1 cellular context compared by ENCODE assay signal in genomic region chr16:11312718-11313492, GRCh38.
A peak's percentile ranks its signal among the peaks of the same experiment; 100 is the strongest.
TF ChIP-seq lines count a peak whose summit lies in the region.

No MANE protein-coding gene starts in this region.

TF ChIP-seq in H1, 55 proteins besides CTCF, POLR2A, EP300 and RAD21:
- TF ChIP-seq SP1 (IDR thresholded peaks at IDR 0.05; ENCODE audit: low read depth, low read length) (peak; percentile 60; the same call in 1 of the 2 replicates), ATF3 (IDR thresholded peaks at IDR 0.05; ENCODE audit: insufficient read depth, low read depth, low read length) (no peak), KDM5A (IDR thresholded peaks at IDR 0.05; ENCODE audit: low read length) (no peak), EGR1 (IDR thresholded peaks at IDR 0.05; ENCODE audit: borderline replicate concordance, low read depth, low read length) (no peak), NANOG (IDR thresholded peaks at IDR 0.05; ENCODE audit: insufficient read depth, low read depth, low read length, poor library complexity, severe bottlenecking) (no peak), CHD7 (IDR thresholded peaks at IDR 0.05; ENCODE audit: insufficient replicate concordance, low read length) (no peak), KDM1A (IDR thresholded peaks at IDR 0.05; ENCODE audit: borderline replicate concordance, low read length) (no peak), SAP30 (IDR thresholded peaks at IDR 0.05; ENCODE audit: insufficient read depth, insufficient replicate concordance, low read length) (no peak), MAX (IDR thresholded peaks at IDR 0.05) (peak; percentile 66), POLR2AphosphoS5 (IDR thresholded peaks at IDR 0.05; ENCODE audit: low read depth, low read length) (no peak), MAFK (IDR thresholded peaks at IDR 0.05; ENCODE audit: low read depth, low read length) (no peak), YY1 (IDR thresholded peaks at IDR 0.05; ENCODE audit: low read depth, low read length) (no peak), RBBP5 (IDR thresholded peaks at IDR 0.05; ENCODE audit: borderline replicate concordance, low read depth, low read length) (no peak), FOSL1 (IDR thresholded peaks at IDR 0.05; ENCODE audit: insufficient read depth, low read depth, low read length) (no peak), HDAC6 (IDR thresholded peaks at IDR 0.05; ENCODE audit: low read depth, low read length) (no peak), SIN3A (conservative IDR thresholded peaks at IDR 0.05 in 1 of 2, IDR thresholded peaks at IDR 0.05 in 1 of 2; ENCODE audit: low read depth in 1 of 2, low read length in 2 of 2) (no peak; a peak in 1 of 4 replicates), CBX5 (IDR thresholded peaks at IDR 0.05; ENCODE audit: low read depth, low read length) (no peak), SP4 (IDR thresholded peaks at IDR 0.05; ENCODE audit: low read length) (no peak), TEAD4 (IDR thresholded peaks at IDR 0.05; ENCODE audit: low read depth, low read length) (0 out of 2 replicates have a peak, but pooled peaks have one; percentile 21), CHD2 (IDR thresholded peaks at IDR 0.05; ENCODE audit: low read length) (no peak), RNF2 (IDR thresholded peaks at IDR 0.05; ENCODE audit: borderline replicate concordance, low read depth, low read length, missing control alignments, poor library complexity, severe bottlenecking) (no peak), E2F6 (IDR thresholded peaks at IDR 0.05) (no peak), CTBP2 (IDR thresholded peaks at IDR 0.05; ENCODE audit: borderline replicate concordance, insufficient read depth, insufficient read length, low read length) (no peak), SIRT6 (IDR thresholded peaks at IDR 0.05; ENCODE audit: low read length) (no peak), TAF1 (IDR thresholded peaks at IDR 0.05; ENCODE audit: low read depth, low read length) (0 out of 2 replicates have a peak, but pooled peaks have one; percentile 26), TCF12 (IDR thresholded peaks at IDR 0.05; ENCODE audit: low read depth, low read length) (no peak), TBP (IDR thresholded peaks at IDR 0.05; ENCODE audit: low read depth, low read length) (no peak), EZH2 (IDR thresholded peaks at IDR 0.05; ENCODE audit: low read depth, low read length, severe bottlenecking) (no peak), BRCA1 (IDR thresholded peaks at IDR 0.05; ENCODE audit: low read depth, low read length) (no peak), GTF2F1 (IDR thresholded peaks at IDR 0.05; ENCODE audit: borderline replicate concordance, low read depth, low read length) (no peak), POU5F1 (IDR thresholded peaks at IDR 0.05; ENCODE audit: low read depth, low read length) (0 out of 2 replicates have a peak, but pooled peaks have one; percentile 19), BACH1 (IDR thresholded peaks at IDR 0.05; ENCODE audit: low read length) (no peak), SIX5 (IDR thresholded peaks at IDR 0.05; ENCODE audit: low read depth, low read length) (no peak), SP2 (IDR thresholded peaks at IDR 0.05; ENCODE audit: low read length) (no peak), TAF7 (optimal IDR thresholded peaks at IDR 0.05; ENCODE audit: borderline replicate concordance, low read depth, low read length) (no peak), CEBPB (IDR thresholded peaks at IDR 0.05; ENCODE audit: low read depth, low read length) (no peak), BCL11A (IDR thresholded peaks at IDR 0.05; ENCODE audit: low read depth in 2 of 2, low read length in 2 of 2) (no peak), SRF (IDR thresholded peaks at IDR 0.05; ENCODE audit: low read depth, low read length) (no peak), RXRA (IDR thresholded peaks at IDR 0.05; ENCODE audit: insufficient read depth, low read depth, low read length) (no peak), CHD1 (IDR thresholded peaks at IDR 0.05; ENCODE audit: low read depth, low read length) (no peak), HDAC2 (IDR thresholded peaks at IDR 0.05; ENCODE audit: borderline replicate concordance in 1 of 2, low read depth in 2 of 2, low read length in 2 of 2) (no peak), USF2 (IDR thresholded peaks at IDR 0.05; ENCODE audit: low read length) (peak; percentile 49; the same call in 1 of the 2 replicates), CBX8 (IDR thresholded peaks at IDR 0.05; ENCODE audit: borderline replicate concordance, low read depth, low read length) (no peak), KDM4A (IDR thresholded peaks at IDR 0.05; ENCODE audit: low read depth, low read length, severe bottlenecking) (no peak), GABPA (IDR thresholded peaks at IDR 0.05; ENCODE audit: borderline replicate concordance, insufficient read depth, low read length) (no peak), SUZ12 (IDR thresholded peaks at IDR 0.05; ENCODE audit: low read length) (no peak), CREB1 (IDR thresholded peaks at IDR 0.05) (no peak)
